8 cellular contexts compared by ENCODE assay signal in the genomic region with DNA sequence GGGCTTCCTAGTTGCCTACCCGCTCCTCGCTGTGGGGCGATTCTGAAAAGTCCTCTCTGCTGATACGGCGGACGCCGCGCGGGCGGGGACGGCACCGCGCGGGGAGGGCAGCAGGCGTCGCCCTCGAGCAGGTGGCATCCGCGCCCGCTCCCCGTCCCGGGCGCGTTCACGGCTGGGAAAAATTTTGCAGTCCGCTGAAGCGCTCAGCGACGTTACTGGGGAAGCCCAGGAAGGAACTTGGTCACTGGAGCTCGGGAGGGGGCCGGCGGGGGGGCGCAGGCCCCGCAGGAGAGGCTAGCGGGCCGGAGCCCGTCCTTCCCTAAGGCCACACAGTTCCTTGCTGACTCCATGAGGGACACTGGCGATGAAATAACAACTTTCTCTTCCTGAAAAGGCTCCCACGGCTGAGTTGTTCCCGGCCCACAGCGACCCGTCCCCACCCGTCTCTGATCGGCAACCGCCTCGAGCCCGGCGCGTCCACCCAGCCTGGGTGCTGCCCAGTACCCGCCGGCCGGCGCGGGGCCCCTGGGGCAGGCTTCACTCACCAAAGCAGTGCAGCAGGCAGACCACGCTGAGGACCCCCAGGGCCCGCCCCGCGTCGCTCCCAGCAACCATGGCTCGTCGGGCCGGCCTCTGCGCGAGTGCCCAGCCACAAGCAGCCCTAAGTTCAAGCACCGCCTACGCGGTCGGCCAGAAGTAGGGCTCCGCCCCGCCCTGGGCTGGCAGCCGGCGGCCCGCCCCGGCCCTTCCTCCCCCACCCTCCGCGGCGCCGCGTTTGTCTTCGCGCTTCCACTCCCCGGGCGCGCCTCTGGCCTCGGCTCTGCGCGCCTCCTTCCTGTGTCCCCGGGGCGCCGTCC. TPM values are rescaled to one million over a fixed set of nuclear protein-coding genes. Genes with fewer than 3 reads are reported as not detected.
DNase-seq lines count a peak whose midpoint lies in the region; ATAC-seq and TF ChIP-seq lines count a peak whose summit lies in the region.

A gene with protein sequence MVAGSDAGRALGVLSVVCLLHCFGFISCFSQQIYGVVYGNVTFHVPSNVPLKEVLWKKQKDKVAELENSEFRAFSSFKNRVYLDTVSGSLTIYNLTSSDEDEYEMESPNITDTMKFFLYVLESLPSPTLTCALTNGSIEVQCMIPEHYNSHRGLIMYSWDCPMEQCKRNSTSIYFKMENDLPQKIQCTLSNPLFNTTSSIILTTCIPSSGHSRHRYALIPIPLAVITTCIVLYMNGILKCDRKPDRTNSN (minus strand): TSS at position 669 of the 857 bp plus-strand sequence. CDS start 54 bp downstream, at position 615.

- no peaks in the 10 kb centered on the region for H3K27me3 ChIP-seq in OCI-LY3 (ENCODE audit: low read depth, low read length)

- H3K27ac ChIP-seq in OCI-LY3 (ENCODE audit: low read length), result peak within 1 kb of the TSS; percentile 98
- H3K27ac ChIP-seq in epithelial cell of prostate, result peak within 1 kb of the TSS; percentile 84

- H2AFZ ChIP-seq in OCI-LY3 (ENCODE audit: low read depth, low read length), result no peak within 1 kb of the TSS; the same call in 1 of the 2 replicates

- H3K4me3 Mint-ChIP-seq in Calu3 (ENCODE audit: low read depth, unreplicated experiment), result peak within 1 kb of the TSS; percentile 87

- TF ChIP-seq CTCF in Calu3 (IDR thresholded peaks at IDR 0.05; ENCODE audit: unreplicated experiment), result peak; percentile 44
- TF ChIP-seq CTCF in OCI-LY3 (IDR thresholded peaks at IDR 0.05; ENCODE audit: low read depth, low read length), result peak; percentile 43

- peak within 1 kb of the TSS; percentile 98 for H3K4me2 ChIP-seq in OCI-LY3 (ENCODE audit: low read length)

- CTCF ChIA-PET in Calu3 (lab: Charles Lee), result interaction anchor here (0.6 to 0.7 kb wide), 4 partner anchors 12 to 432 kb away, joined by 3 to 9 read pairs (median 5); no protein-coding TSS in a partner anchor

- ATAC-seq in GM19463 (IDR thresholded peaks at IDR 0.05; ENCODE audit: unreplicated experiment), result peak; percentile 67

- DNase-seq in Calu3 (peak; percentile 82), HPDE6-E6E7 (ENCODE audit: extremely low spot score) (peak; percentile 78), activated T-cell treated with anti-CD3 and anti-CD28 coated beads for 24 hours (ENCODE audit: low read depth) (peak; percentile 72), epithelial cell of prostate (ENCODE audit: low read depth, low spot score) (no peak), mucosa of gallbladder (ENCODE audit: low spot score) (peak; percentile 90)
- DNase-seq in stimulated activated CD8-positive, alpha-beta memory T cell treated with anti-CD3 and anti-CD28 coated beads, Interleukin-4, amount 100 ng/mL, for 4 hours (ENCODE audit: low read depth in 2 of 2, low spot score in 1 of 2), result peak; percentile 42 to 75

- peaks cover 22% of the 10 kb centered on the region for H3K79me2 ChIP-seq in OCI-LY3 (ENCODE audit: low read length)

- peaks cover 91% of the 10 kb centered on the region for H3K4me1 ChIP-seq in OCI-LY3 (ENCODE audit: low read length)

- H3K4me1 Mint-ChIP-seq in Calu3 (ENCODE audit: low read depth, unreplicated experiment), result peaks cover 52% of the 10 kb centered on the region

- intact Hi-C loops in Calu3 (cut with micrococcal nuclease; ENCODE audit: unreplicated experiment), result loop anchor here (5.0 kb wide), 2 partner anchors 152 to 487 kb away; no protein-coding TSS in a partner anchor

- H4K20me1 ChIP-seq in OCI-LY3 (ENCODE audit: insufficient read depth, low read length), result no peaks in the 10 kb centered on the region

- no peaks in the 10 kb centered on the region for H3K36me3 ChIP-seq in OCI-LY3 (replicated peaks; ENCODE audit: low read depth, low read length)

- no peaks in the 10 kb centered on the region for H3K9me3 ChIP-seq in OCI-LY3 (ENCODE audit: insufficient read depth, low read length)

- H3K9me3 Mint-ChIP-seq in Calu3 (ENCODE audit: low read depth, unreplicated experiment), result no peaks in the 10 kb centered on the region

- peak within 1 kb of the TSS; percentile 100 for H3K9ac ChIP-seq in OCI-LY3 (ENCODE audit: low read length)

- no peaks in the 10 kb centered on the region for H3K27me3 Mint-ChIP-seq in Calu3 (ENCODE audit: unreplicated experiment)

- peak within 1 kb of the TSS; percentile 95 for H3K27ac Mint-ChIP-seq in Calu3 (ENCODE audit: unreplicated experiment)

- no TSS peak for BruUV-seq in Calu3 (replicated peaks; lab: Mats Ljungman, UMichigan)

- H3K36me3 Mint-ChIP-seq in Calu3 (ENCODE audit: insufficient read depth, unreplicated experiment), result peaks cover 39% of the 10 kb centered on the region

- peak within 1 kb of the TSS; percentile 93 for H3K4me3 ChIP-seq in OCI-LY3 (ENCODE audit: low read length)

RNA-seq across cellular contexts. Expression of the gene that starts here (rescaled TPM):
- 18.9 and 22.9 TPM in 2 replicates for total RNA-seq in Calu3 (2022)
- 24.2 TPM for total RNA-seq in mucosa of gallbladder
